Comparison of ENCODE assay signal across 12 cellular contexts in genomic region chr11:12168114-12168513, GRCh38. TPM values are rescaled to one million over a fixed set of nuclear protein-coding genes. Genes with fewer than 3 reads are reported as not detected.
DNase-seq lines count a peak whose midpoint lies in the region; ATAC-seq and TF ChIP-seq lines count a peak whose summit lies in the region.
"Had no signal": no experiment of that assay in that cellular context is flagged by ENCODE, and none has a peak within 500 bp of the region (broad histone marks: within the 10 kb centered on the region; RNA-seq: fewer than 3 reads in every experiment).

No MANE protein-coding gene starts in this region.

- H3K9me3 ChIP-seq in heart left ventricle (peaks cover 0 to 4% (median 0%) of the 10 kb centered on the region in 12 donors), right cardiac atrium (ENCODE audit: control insufficient read depth, low read length) (no peaks in the 10 kb centered on the region), upper lobe of left lung (no peaks in the 10 kb centered on the region), endodermal cell (ENCODE audit: control insufficient read depth, low read length) (no peaks in the 10 kb centered on the region)
- H3K9me3 ChIP-seq: BE2C had no signal

- H3K9me3 Mint-ChIP-seq in endodermal cell, result no peaks in the 10 kb centered on the region

- POLR2A ChIA-PET in RWPE1 (lab: Yijun Ruan, JAX; ENCODE audit: low non-redundant PET), result no interaction called here

- no peaks in the 10 kb centered on the region for H3K4me1 Mint-ChIP-seq in endodermal cell

- no peaks in the 10 kb centered on the region for H3K27me3 ChIP-seq in heart left ventricle
- H3K27me3 ChIP-seq in right cardiac atrium (ENCODE audit: control insufficient read depth, insufficient read depth), result no peaks in the 10 kb centered on the region
- no peaks in the 10 kb centered on the region for H3K27me3 ChIP-seq in upper lobe of left lung
- no peaks in the 10 kb centered on the region for H3K27me3 ChIP-seq in endodermal cell (ENCODE audit: control insufficient read depth, insufficient read depth, low read length, poor library complexity, severe bottlenecking)
- H3K27me3 ChIP-seq: BE2C had no signal

- intact Hi-C loops in heart left ventricle (cut with DNase I), result loop anchor here in 2 of 10 donors (10.0 kb wide), 1 partner anchor 57 kb away; no protein-coding TSS in a partner anchor
- intact Hi-C loops in cardiac septum (cut with DNase I), result no loop called here
- intact Hi-C loops in right cardiac atrium (cut with DNase I), result loop anchor here (5.0 to 10.0 kb wide), 3 partner anchors 57 to 71 kb away; no protein-coding TSS in a partner anchor

- no peak overlapping the region for H3K9ac ChIP-seq in endodermal cell (ENCODE audit: extremely low read depth, low read length, poor library complexity, severe bottlenecking)

- no peaks in the 10 kb centered on the region for H3K27me3 Mint-ChIP-seq in endodermal cell (ENCODE audit: insufficient read depth)

- no peak for ATAC-seq in heart left ventricle
- ATAC-seq in right cardiac atrium, result no peak
- no peak for ATAC-seq in upper lobe of left lung (ENCODE audit: low FRiP score in 2 of 2)

- peaks cover 0 to 30% (median 10%) of the 10 kb centered on the region in 9 donors for H3K36me3 ChIP-seq in heart left ventricle
- peaks cover 0 to 12% (median 4%) of the 10 kb centered on the region in 4 donors for H3K36me3 ChIP-seq in upper lobe of left lung
- no peaks in the 10 kb centered on the region for H3K36me3 ChIP-seq in endodermal cell (ENCODE audit: control insufficient read depth, insufficient read depth, low read length)
- H3K36me3 ChIP-seq: BE2C had no signal

- DNase-seq in heart left ventricle (no peak), cardiac septum (ENCODE audit: low spot score) (no peak), RWPE1 (ENCODE audit: low spot score) (no peak), right cardiac atrium (no peak), upper lobe of left lung (no peak), endodermal cell (no peak), cerebellum (ENCODE audit: low spot score) (no peak), erythroblast (lab: John Stamatoyannopoulos, UW) (no peak)
- DNase-seq: activated CD4-positive, CD25-positive, alpha-beta regulatory T cell; amygdala; BE2C; KG1 had no signal

- H3K4me3 ChIP-seq in heart left ventricle, result no peak overlapping the region
- H3K4me3 ChIP-seq in right cardiac atrium (ENCODE audit: low read length), result no peak overlapping the region
- no peak overlapping the region for H3K4me3 ChIP-seq in upper lobe of left lung
- H3K4me3 ChIP-seq in endodermal cell (ENCODE audit: low read length), result no peak overlapping the region

- CTCF ChIA-PET in RWPE1 (lab: Yijun Ruan, JAX), result no interaction called here

- TF ChIP-seq CTCF in heart left ventricle (IDR thresholded peaks at IDR 0.05), result no peak
- TF ChIP-seq CTCF in RWPE1 (conservative IDR thresholded peaks at IDR 0.05; ENCODE audit: low read depth), result no peak
- TF ChIP-seq CTCF in upper lobe of left lung (IDR thresholded peaks at IDR 0.05), result no peak
- TF ChIP-seq CTCF in endodermal cell (conservative IDR thresholded peaks at IDR 0.05), result no peak

- H3K4me3 Mint-ChIP-seq in endodermal cell, result no peak overlapping the region

- WGBS in heart left ventricle, 4 donors, result 96 to 98% (median 97%) methylated on average over 3 of the region's 3 CpGs
- 95% methylated on average over 3 of the region's 3 CpGs for WGBS in right cardiac atrium
- 98 to 99% methylated on average over 3 of the region's 3 CpGs for WGBS in upper lobe of left lung, 2 donors
- 89 to 96% methylated on average over 1 to 3 of the region's 3 CpGs for WGBS in endodermal cell (ENCODE audit: insufficient coverage in 1 of 2, insufficient read length in 1 of 2), 2 experiments

- TF ChIP-seq EP300 in upper lobe of left lung (IDR thresholded peaks at IDR 0.05), result no peak

- H3K27ac ChIP-seq in heart left ventricle (peak overlapping the region in 8 of 12 donors; percentile 70 to 94 (median 86)), RWPE1 (peak overlapping the region; percentile 96), right cardiac atrium (ENCODE audit: low read length) (peak overlapping the region; percentile 68), upper lobe of left lung (peak overlapping the region; percentile 60 to 77 (median 65)), endodermal cell (ENCODE audit: low read depth, low read length) (no peak overlapping the region)

- TF ChIP-seq POLR2A in heart left ventricle (IDR thresholded peaks at IDR 0.05), result no peak
- no peak for TF ChIP-seq POLR2A in upper lobe of left lung (IDR thresholded peaks at IDR 0.05)
- TF ChIP-seq POLR2A in erythroblast (IDR thresholded peaks at IDR 0.05; ENCODE audit: low read length), result no peak

- no peaks in the 10 kb centered on the region for H3K36me3 Mint-ChIP-seq in endodermal cell (ENCODE audit: low read depth)

- H3K27ac Mint-ChIP-seq in endodermal cell, result no peak overlapping the region

- H3K4me1 ChIP-seq in heart left ventricle (peaks cover 0 to 95% (median 53%) of the 10 kb centered on the region in 12 donors), right cardiac atrium (ENCODE audit: control insufficient read depth, insufficient read depth, low read length) (peaks cover 20% of the 10 kb centered on the region), upper lobe of left lung (peaks cover 9 to 31% (median 18%) of the 10 kb centered on the region in 4 donors), endodermal cell (ENCODE audit: control insufficient read depth, insufficient read depth, low read length) (peaks cover 3% of the 10 kb centered on the region)
- H3K4me1 ChIP-seq: BE2C had no signal

RNA-seq across cellular contexts. Expression of gene MICAL2, which starts 57.7 kb away (rescaled TPM):
- total RNA-seq in heart left ventricle (100 to 1,000 TPM in 2 of 9 donors, 10 to 100 TPM in 7; 48.2 to 110 (median 87.8) TPM), cardiac septum (98.7 TPM), right cardiac atrium (100 to 1,000 TPM in 1 of 4 donors, 10 to 100 TPM in 3; 92.1 to 115 (median 95.1) TPM), upper lobe of left lung (100 to 1,000 TPM; 138 to 327 (median 175) TPM), endodermal cell (1 to 10 TPM; 1.5 to 1.9 TPM), cerebellum (20.0 TPM)
- polyA plus RNA-seq in heart left ventricle (10 to 100 TPM; 37.6 to 86.4 TPM), right cardiac atrium (62.9 TPM)
- 2.2 TPM for polyA plus RNA-seq in endodermal cell (2013, experiment 1 of 2)
- 3.8 TPM for polyA plus RNA-seq in endodermal cell (2013, experiment 2 of 2)
